ENCODE assay signal across 14 cellular contexts in the genomic region with DNA sequence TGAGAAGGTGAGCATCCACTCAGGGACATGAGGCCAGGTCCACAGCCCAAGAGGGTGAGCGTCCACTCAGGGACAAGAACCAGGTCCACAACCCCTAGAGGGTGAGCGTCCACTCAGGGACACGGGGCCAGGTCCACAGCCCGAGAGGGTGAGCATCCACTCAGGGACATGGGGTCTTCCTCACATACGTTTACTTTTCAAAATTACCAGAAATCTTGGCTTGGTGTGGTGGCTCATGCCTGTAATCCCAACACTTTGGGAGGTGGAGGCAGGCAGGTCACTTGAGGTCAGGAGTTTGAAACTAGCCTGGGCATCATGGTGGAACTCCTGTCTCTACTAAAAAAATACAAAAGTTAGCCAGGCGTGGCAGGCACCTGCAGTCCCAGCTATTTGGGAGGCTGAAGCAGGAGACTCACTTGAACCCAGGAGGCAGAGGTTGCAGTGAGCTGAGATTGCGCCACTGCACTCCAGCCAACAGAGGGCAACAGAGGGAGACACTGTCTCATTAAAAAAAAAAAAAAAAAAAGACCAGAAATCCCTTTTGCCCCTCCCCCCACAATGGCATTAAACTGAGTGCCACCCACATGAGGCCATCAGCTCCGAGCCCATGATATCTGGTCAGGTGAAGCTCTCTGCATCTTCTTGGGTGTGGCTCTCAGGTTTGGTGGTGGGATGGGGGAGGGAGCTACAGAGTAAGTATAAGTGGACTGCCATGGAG. TPM values are rescaled to one million over a fixed set of nuclear protein-coding genes. Genes with fewer than 3 reads are reported as not detected.
DNase-seq lines count a peak whose midpoint lies in the region; ATAC-seq and TF ChIP-seq lines count a peak whose summit lies in the region.
"Had no signal": no experiment of that assay in that cellular context is flagged by ENCODE, and none has a peak within 500 bp of the region (broad histone marks: within the 10 kb centered on the region; RNA-seq: fewer than 3 reads in every experiment).

No MANE protein-coding gene starts in this region.

- no peak for ATAC-seq in activated naive CD4-positive, alpha-beta T cell treated with anti-CD3 and anti-CD28 coated beads, Interleukin-2, amount 50 U/mL, for 72 hours
- no peak for ATAC-seq in HG03378 (IDR thresholded peaks at IDR 0.05; ENCODE audit: unreplicated experiment)

- peaks cover 25% of the 10 kb centered on the region for H3K36me3 Mint-ChIP-seq in activated naive CD4-positive, alpha-beta T cell treated with anti-CD3 and anti-CD28 coated beads, Interleukin-2, amount 10 ng/mL, durations not matched to agents 7 days and 5 days
- peaks cover 27 to 38% of the 10 kb centered on the region in 2 donors for H3K36me3 Mint-ChIP-seq in activated naive CD4-positive, alpha-beta T cell treated with anti-CD3 and anti-CD28 coated beads, Interleukin-2, amount 50 U/mL, for 72 hours
- H3K36me3 Mint-ChIP-seq in endodermal cell (ENCODE audit: low read depth), result peaks cover 8% of the 10 kb centered on the region

- no peak overlapping the region for H3K4me3 ChIP-seq in OCI-LY7 (ENCODE audit: low read depth, low read length, poor library complexity, severe bottlenecking)
- no peak overlapping the region for H3K4me3 ChIP-seq in endodermal cell (ENCODE audit: low read length)
- H3K4me3 ChIP-seq in smooth muscle cell, result no peak overlapping the region
- H3K4me3 ChIP-seq: MG63, vagina had no signal

- H3K27ac ChIP-seq in OCI-LY7 (ENCODE audit: low read depth, low read length, poor library complexity, severe bottlenecking) (no peak overlapping the region), endodermal cell (ENCODE audit: low read depth, low read length) (no peak overlapping the region), smooth muscle cell (ENCODE audit: low read depth) (no peak overlapping the region)
- H3K27ac ChIP-seq: HL-60, vagina had no signal

- no peak overlapping the region for H2AFZ ChIP-seq in OCI-LY7 (ENCODE audit: low read length)
- no peak overlapping the region for H2AFZ ChIP-seq in smooth muscle cell (ENCODE audit: low read depth)

- BruUV-seq in OCI-LY7 (replicated peaks; lab: Mats Ljungman, UMichigan), result no TSS peak

- H3K9ac ChIP-seq in endodermal cell (ENCODE audit: extremely low read depth, low read length, poor library complexity, severe bottlenecking) (no peak overlapping the region), smooth muscle cell (ENCODE audit: low read depth) (no peak overlapping the region)

- CTCF ChIA-PET in activated naive CD4-positive, alpha-beta T cell treated with anti-CD3 and anti-CD28 coated beads, Interleukin-2, amount 10 ng/mL, durations not matched to agents 7 days and 5 days (lab: Charles Lee), result interaction anchor here (0.8 to 0.9 kb wide), 2 partner anchors 55 to 79 kb away, joined by 3 to 5 read pairs; no protein-coding TSS in a partner anchor
- CTCF ChIA-PET in OCI-LY7 (lab: Charles Lee; ENCODE audit: unreplicated experiment), result interaction anchor here (0.6 to 0.7 kb wide), 2 partner anchors 12 to 29 kb away, joined by 3 read pairs; no protein-coding TSS in a partner anchor

- intact Hi-C loops in OCI-LY7 (cut with micrococcal nuclease; ENCODE audit: unreplicated experiment), result no loop called here

- H3K4me2 ChIP-seq in OCI-LY7 (ENCODE audit: low read length), result no peak overlapping the region
- H3K4me2 ChIP-seq in smooth muscle cell, result no peak overlapping the region

- no peak overlapping the region for H3K4me3 Mint-ChIP-seq in activated naive CD4-positive, alpha-beta T cell treated with anti-CD3 and anti-CD28 coated beads, Interleukin-2, amount 10 ng/mL, durations not matched to agents 7 days and 5 days
- no peak overlapping the region for H3K4me3 Mint-ChIP-seq in endodermal cell

- peaks cover 47% of the 10 kb centered on the region for H3K4me1 Mint-ChIP-seq in activated naive CD4-positive, alpha-beta T cell treated with anti-CD3 and anti-CD28 coated beads, Interleukin-2, amount 10 ng/mL, durations not matched to agents 7 days and 5 days
- H3K4me1 Mint-ChIP-seq in endodermal cell, result no peaks in the 10 kb centered on the region

- no peak for DNase-seq in activated naive CD4-positive, alpha-beta T cell treated with anti-CD3 and anti-CD28 coated beads, Interleukin-2, amount 10 ng/mL, durations not matched to agents 7 days and 5 days
- DNase-seq in activated naive CD4-positive, alpha-beta T cell treated with anti-CD3 and anti-CD28 coated beads, Interleukin-2, amount 50 U/mL, for 72 hours (ENCODE audit: low spot score in 2 of 2), result no peak
- peak; percentile 10 for DNase-seq in OCI-LY7 (ENCODE audit: low spot score)
- DNase-seq in endodermal cell, result no peak
- no peak for DNase-seq in smooth muscle cell (lab: John Stamatoyannopoulos, UW; ENCODE audit: unreplicated experiment)
- DNase-seq in SW 1271 (lab: John Stamatoyannopoulos, UW), result no peak
- no peak for DNase-seq in effector CD8-positive, alpha-beta T cell (lab: John Stamatoyannopoulos, UW)
- DNase-seq: glutamatergic neuron, NCI-H2171, PC-3 had no signal

- peaks cover 31% of the 10 kb centered on the region for H3K9me3 Mint-ChIP-seq in activated naive CD4-positive, alpha-beta T cell treated with anti-CD3 and anti-CD28 coated beads, Interleukin-2, amount 10 ng/mL, durations not matched to agents 7 days and 5 days
- peaks cover 13 to 30% of the 10 kb centered on the region in 2 donors for H3K9me3 Mint-ChIP-seq in activated naive CD4-positive, alpha-beta T cell treated with anti-CD3 and anti-CD28 coated beads, Interleukin-2, amount 50 U/mL, for 72 hours
- H3K9me3 Mint-ChIP-seq in endodermal cell, result peaks cover 42% of the 10 kb centered on the region

- WGBS in endodermal cell (ENCODE audit: insufficient coverage in 1 of 2, insufficient read length in 1 of 2), 2 experiments, result 86 to 100% methylated on average over 3 to 8 of the region's 8 CpGs
- WGBS in smooth muscle cell (ENCODE audit: low lambda C conversion rate), result 91% methylated on average over 6 of the region's 8 CpGs

- H3K9me3 ChIP-seq in OCI-LY7 (ENCODE audit: low read length), result no peaks in the 10 kb centered on the region
- peaks cover 28% of the 10 kb centered on the region for H3K9me3 ChIP-seq in endodermal cell (ENCODE audit: control insufficient read depth, low read length)
- no peaks in the 10 kb centered on the region for H3K9me3 ChIP-seq in smooth muscle cell (replicated peaks; ENCODE audit: low read depth)
- H3K9me3 ChIP-seq: vagina had no signal

- H3K27me3 ChIP-seq in endodermal cell (ENCODE audit: control insufficient read depth, insufficient read depth, low read length, poor library complexity, severe bottlenecking) (no peaks in the 10 kb centered on the region), smooth muscle cell (ENCODE audit: low read depth) (no peaks in the 10 kb centered on the region)
- H3K27me3 ChIP-seq: MG63, vagina had no signal

- H4K20me1 ChIP-seq in OCI-LY7 (ENCODE audit: insufficient read depth, low read length) (no peaks in the 10 kb centered on the region), smooth muscle cell (ENCODE audit: low read depth) (no peaks in the 10 kb centered on the region)

- peak overlapping the region; percentile 88 for H3K27ac Mint-ChIP-seq in activated naive CD4-positive, alpha-beta T cell treated with anti-CD3 and anti-CD28 coated beads, Interleukin-2, amount 10 ng/mL, durations not matched to agents 7 days and 5 days
- H3K27ac Mint-ChIP-seq in activated naive CD4-positive, alpha-beta T cell treated with anti-CD3 and anti-CD28 coated beads, Interleukin-2, amount 50 U/mL, for 72 hours, result peak overlapping the region in 1 of 2 donors; percentile 23
- H3K27ac Mint-ChIP-seq in endodermal cell, result no peak overlapping the region

- H3K9me2 ChIP-seq in OCI-LY7 (ENCODE audit: insufficient read depth, low read length), result no peaks in the 10 kb centered on the region

- TF ChIP-seq CTCF in OCI-LY7 (conservative IDR thresholded peaks at IDR 0.05; ENCODE audit: low read length) (peak; percentile 33), endodermal cell (conservative IDR thresholded peaks at IDR 0.05) (peak; percentile 51), smooth muscle cell (IDR thresholded peaks at IDR 0.05; ENCODE audit: borderline replicate concordance, insufficient read depth, poor library complexity, severe bottlenecking) (peak; percentile 6)

- H3K27me3 Mint-ChIP-seq in activated naive CD4-positive, alpha-beta T cell treated with anti-CD3 and anti-CD28 coated beads, Interleukin-2, amount 10 ng/mL, durations not matched to agents 7 days and 5 days, result peaks cover 5% of the 10 kb centered on the region
- peaks cover 10% of the 10 kb centered on the region for H3K27me3 Mint-ChIP-seq in endodermal cell (ENCODE audit: insufficient read depth)

- no peaks in the 10 kb centered on the region for H3K79me2 ChIP-seq in OCI-LY7 (ENCODE audit: insufficient read depth, low read depth, low read length)
- no peaks in the 10 kb centered on the region for H3K79me2 ChIP-seq in smooth muscle cell (ENCODE audit: low read depth)

- H3F3A ChIP-seq in smooth muscle cell (ENCODE audit: low read depth), result no peaks in the 10 kb centered on the region

- POLR2A ChIA-PET in OCI-LY7 (lab: Charles Lee), result no interaction called here

- H3K4me1 ChIP-seq in OCI-LY7 (ENCODE audit: insufficient read depth, low read length, poor library complexity, severe bottlenecking) (peaks cover 7% of the 10 kb centered on the region), endodermal cell (ENCODE audit: control insufficient read depth, insufficient read depth, low read length) (no peaks in the 10 kb centered on the region), smooth muscle cell (ENCODE audit: low read depth) (no peaks in the 10 kb centered on the region)

- H3K36me3 ChIP-seq in OCI-LY7 (ENCODE audit: insufficient read depth, low read length) (no peaks in the 10 kb centered on the region), endodermal cell (ENCODE audit: control insufficient read depth, insufficient read depth, low read length) (no peaks in the 10 kb centered on the region), smooth muscle cell (ENCODE audit: low read depth) (no peaks in the 10 kb centered on the region)
- H3K36me3 ChIP-seq: MG63, vagina had no signal

RNA-seq across cellular contexts. Expression of gene MBP, which starts 9.0 kb away (rescaled TPM):
- 10 to 100 TPM; 52.2 to 60.0 TPM for total RNA-seq in activated naive CD4-positive, alpha-beta T cell treated with anti-CD3 and anti-CD28 coated beads, Interleukin-2, amount 50 U/mL, for 72 hours
- total RNA-seq in OCI-LY7 (2014; rRNA removed; shearing (Covaris generic)), result 13.5 and 16.4 TPM in 2 replicates
- 25.2 and 28.9 TPM in 2 replicates for total RNA-seq in OCI-LY7 (2022)
- 10 to 100 TPM; 16.3 to 19.0 TPM for total RNA-seq in endodermal cell
- polyA plus RNA-seq in endodermal cell (2013, experiment 1 of 2), result 2.6 TPM
- polyA plus RNA-seq in endodermal cell (2013, experiment 2 of 2), result 2.1 TPM
- 4.5 and 5.1 TPM in 2 replicates for total RNA-seq in smooth muscle cell
- polyA plus RNA-seq in smooth muscle cell, result 1.4 and 6.3 TPM in 2 replicates
